20 cellular contexts compared by ENCODE assay signal in the genomic region with DNA sequence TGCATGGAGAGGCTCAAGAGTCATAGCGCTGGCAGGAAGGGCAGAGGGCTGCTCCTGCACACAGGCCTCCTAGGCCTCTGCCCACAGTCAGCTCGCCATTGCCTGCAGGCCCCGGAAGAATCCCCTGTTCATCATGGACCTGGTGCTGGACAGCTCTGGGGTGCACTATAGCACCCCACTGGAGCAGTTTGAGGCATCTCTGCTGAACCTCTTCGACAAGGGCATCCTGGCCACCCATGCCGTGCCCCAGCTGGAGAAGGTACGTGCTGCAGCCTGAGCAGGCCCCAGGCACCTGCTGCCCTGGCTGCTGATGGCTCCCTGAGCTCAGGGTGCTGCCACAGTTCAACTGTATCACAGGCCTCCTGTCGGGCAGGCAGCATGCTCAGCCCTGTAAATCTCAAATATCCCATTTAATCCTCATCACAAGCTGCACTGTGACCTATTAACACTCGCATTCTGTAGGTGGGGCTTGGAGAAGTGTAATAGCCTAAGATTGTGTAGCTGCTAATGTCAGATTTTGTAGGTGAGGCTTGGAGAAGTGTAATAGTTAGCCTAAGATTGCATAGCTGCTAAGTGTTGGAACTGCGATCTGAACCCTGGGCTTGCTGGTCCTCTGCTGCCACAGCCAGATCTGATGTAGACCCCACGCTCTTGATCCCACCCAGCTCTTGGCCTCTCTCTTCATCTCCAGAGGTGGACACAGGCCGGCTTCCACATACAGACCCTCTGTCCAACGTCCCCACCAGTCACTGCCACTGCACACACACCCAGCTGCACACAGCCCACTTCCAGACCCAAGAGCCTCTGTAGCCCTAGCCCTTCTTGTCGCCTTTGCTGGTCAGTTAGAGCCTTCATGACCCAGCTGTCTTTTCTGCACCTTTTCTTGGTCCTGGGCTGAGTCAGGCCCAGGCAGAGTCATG. TPM values are rescaled to one million over a fixed set of nuclear protein-coding genes. Genes with fewer than 3 reads are reported as not detected.
DNase-seq lines count a peak whose midpoint lies in the region; ATAC-seq and TF ChIP-seq lines count a peak whose summit lies in the region.
"Had no signal": no experiment of that assay in that cellular context is flagged by ENCODE, and none has a peak within 500 bp of the region (broad histone marks: within the 10 kb centered on the region; RNA-seq: fewer than 3 reads in every experiment).

No MANE protein-coding gene starts in this region.

- TF ChIP-seq CTCF in activated CD8-positive, alpha-beta T cell treated with anti-CD3 and anti-CD28 coated beads for 36 hours (IDR thresholded peaks at IDR 0.05) = no peak
- no peak for TF ChIP-seq CTCF in WERI-Rb-1 (IDR thresholded peaks at IDR 0.05; ENCODE audit: low read depth, low read length)
- TF ChIP-seq CTCF in coronary artery (IDR thresholded peaks at IDR 0.05) = no peak
- TF ChIP-seq CTCF in stomach (IDR thresholded peaks at IDR 0.05) = no peak

- no peaks in the 10 kb centered on the region for H3K36me3 ChIP-seq in WERI-Rb-1
- peaks cover 10 to 87% (median 82%) of the 10 kb centered on the region in 4 donors for H3K36me3 ChIP-seq in stomach

- no peaks in the 10 kb centered on the region for H3K9me3 ChIP-seq in WERI-Rb-1 (ENCODE audit: severe bottlenecking)
- H3K9me3 ChIP-seq in stomach = no peaks in the 10 kb centered on the region
- H3K9me3 ChIP-seq: Peyer's patch had no signal

- no peak overlapping the region for H3K4me3 Mint-ChIP-seq in activated CD8-positive, alpha-beta T cell treated with anti-CD3 and anti-CD28 coated beads, Interleukin-2, amount 10 ng/mL, durations not matched to agents 7 days and 5 days
- H3K4me3 Mint-ChIP-seq in activated CD8-positive, alpha-beta T cell treated with anti-CD3 and anti-CD28 coated beads for 36 hours = no peak overlapping the region
- H3K4me3 Mint-ChIP-seq: CD8-positive, alpha-beta memory T cell; HFFc6 had no signal

- no peaks in the 10 kb centered on the region for H3K9me3 Mint-ChIP-seq in activated CD8-positive, alpha-beta T cell treated with anti-CD3 and anti-CD28 coated beads, Interleukin-2, amount 10 ng/mL, durations not matched to agents 7 days and 5 days (ENCODE audit: insufficient read depth)
- H3K9me3 Mint-ChIP-seq in activated CD8-positive, alpha-beta T cell treated with anti-CD3 and anti-CD28 coated beads for 36 hours = no peaks in the 10 kb centered on the region
- H3K9me3 Mint-ChIP-seq: CD8-positive, alpha-beta memory T cell; HFFc6 had no signal

- DNase-seq in activated CD8-positive, alpha-beta T cell treated with anti-CD3 and anti-CD28 coated beads, Interleukin-2, amount 10 ng/mL, durations not matched to agents 7 days and 5 days = no peak
- DNase-seq in activated CD8-positive, alpha-beta T cell treated with anti-CD3 and anti-CD28 coated beads for 36 hours = no peak
- peak; percentile 68 for DNase-seq in WERI-Rb-1
- no peak for DNase-seq in coronary artery (ENCODE audit: low spot score)
- DNase-seq in posterior vena cava (ENCODE audit: low spot score) = peak; percentile 41
- no peak for DNase-seq in activated effector memory CD4-positive, alpha-beta T cell treated with Interleukin-2 at 50 U/mL for 16 hours
- DNase-seq in stomach = no peak
- DNase-seq in stimulated activated naive CD4-positive, alpha-beta T cell (lab: John Stamatoyannopoulos, UW) = no peak
- DNase-seq: DND-41, GOT3, HFFc6, KG1, NCI-H1436, NCI-H2029, NCI-H2171, NCI-H446 treated with DMSO at 0.1 percent for 48 hours, NCI-H774, Peyer's patch had no signal

- H3K27ac ChIP-seq in WERI-Rb-1 (peak overlapping the region; percentile 47), coronary artery (peak overlapping the region; percentile 14 to 88), stomach (no peak overlapping the region)
- H3K27ac ChIP-seq: 22Rv1, Peyer's patch had no signal

- H3K27me3 ChIP-seq in WERI-Rb-1 (ENCODE audit: insufficient read depth, low read depth, severe bottlenecking) (no peaks in the 10 kb centered on the region), stomach (no peaks in the 10 kb centered on the region)
- H3K27me3 ChIP-seq: Peyer's patch had no signal

- H3K4me1 ChIP-seq in stomach = peaks cover 0 to 11% (median 6%) of the 10 kb centered on the region in 4 donors
- H3K4me1 ChIP-seq: Peyer's patch had no signal

- 86 to 91% (median 89%) methylated on average over 11 to 13 of the region's 13 CpGs for WGBS in stomach, 5 donors

- no peak for ATAC-seq in activated CD8-positive, alpha-beta T cell treated with anti-CD3 and anti-CD28 coated beads, Interleukin-2, amount 10 ng/mL, durations not matched to agents 7 days and 5 days
- ATAC-seq in activated CD8-positive, alpha-beta T cell treated with anti-CD3 and anti-CD28 coated beads for 36 hours = no peak

- TF ChIP-seq EP300 in stomach (IDR thresholded peaks at IDR 0.05) = no peak

- no peaks in the 10 kb centered on the region for H3K4me1 Mint-ChIP-seq in activated CD8-positive, alpha-beta T cell treated with anti-CD3 and anti-CD28 coated beads, Interleukin-2, amount 10 ng/mL, durations not matched to agents 7 days and 5 days (ENCODE audit: low read depth)
- no peaks in the 10 kb centered on the region for H3K4me1 Mint-ChIP-seq in activated CD8-positive, alpha-beta T cell treated with anti-CD3 and anti-CD28 coated beads for 36 hours (ENCODE audit: low read depth)
- H3K4me1 Mint-ChIP-seq: CD8-positive, alpha-beta memory T cell had no signal

- intact Hi-C loops in activated CD8-positive, alpha-beta T cell treated with anti-CD3 and anti-CD28 coated beads for 36 hours (cut with micrococcal nuclease) = no loop called here
- intact Hi-C loops in posterior vena cava (cut with DNase I) (loop anchor here in 1 of 2 donors (5.0 kb wide), 1 partner anchor 126 kb away; no protein-coding TSS in a partner anchor), stomach (cut with DNase I; ENCODE audit: low total_unique reads) (no loop called here)

- H3K4me3 ChIP-seq in WERI-Rb-1 (ENCODE audit: low read depth, low read length) (no peak overlapping the region), coronary artery (no peak overlapping the region), stomach (no peak overlapping the region)
- H3K4me3 ChIP-seq: Peyer's patch had no signal

- TF ChIP-seq POLR2A in stomach (IDR thresholded peaks at IDR 0.05) = no peak

- H3K27ac Mint-ChIP-seq in activated CD8-positive, alpha-beta T cell treated with anti-CD3 and anti-CD28 coated beads, Interleukin-2, amount 10 ng/mL, durations not matched to agents 7 days and 5 days = peak overlapping the region; percentile 16
- H3K27ac Mint-ChIP-seq in activated CD8-positive, alpha-beta T cell treated with anti-CD3 and anti-CD28 coated beads for 36 hours = no peak overlapping the region
- H3K27ac Mint-ChIP-seq: HFFc6 had no signal

- H3K36me3 Mint-ChIP-seq in activated CD8-positive, alpha-beta T cell treated with anti-CD3 and anti-CD28 coated beads, Interleukin-2, amount 10 ng/mL, durations not matched to agents 7 days and 5 days (ENCODE audit: low read depth) = no peaks in the 10 kb centered on the region
- H3K36me3 Mint-ChIP-seq in activated CD8-positive, alpha-beta T cell treated with anti-CD3 and anti-CD28 coated beads for 36 hours (ENCODE audit: low read depth) = no peaks in the 10 kb centered on the region

- no peaks in the 10 kb centered on the region for H3K27me3 Mint-ChIP-seq in activated CD8-positive, alpha-beta T cell treated with anti-CD3 and anti-CD28 coated beads, Interleukin-2, amount 10 ng/mL, durations not matched to agents 7 days and 5 days (ENCODE audit: low read depth)
- H3K27me3 Mint-ChIP-seq in activated CD8-positive, alpha-beta T cell treated with anti-CD3 and anti-CD28 coated beads for 36 hours = no peaks in the 10 kb centered on the region

- CTCF ChIA-PET in activated CD8-positive, alpha-beta T cell treated with anti-CD3 and anti-CD28 coated beads, Interleukin-2, amount 10 ng/mL, durations not matched to agents 7 days and 5 days (lab: Charles Lee) = interaction anchor here (0.7 to 1.8 kb wide), 5 partner anchors 8 to 128 kb away, joined by 3 to 7 read pairs (median 3); no protein-coding TSS in a partner anchor
- CTCF ChIA-PET in activated CD8-positive, alpha-beta T cell treated with anti-CD3 and anti-CD28 coated beads for 36 hours (lab: Charles Lee) = interaction anchor here (2.1 to 4.8 kb wide), 2 partner anchors 9 to 128 kb away, joined by 7 to 28 read pairs; no protein-coding TSS in a partner anchor

- POLR2A ChIA-PET in activated CD8-positive, alpha-beta T cell treated with anti-CD3 and anti-CD28 coated beads, Interleukin-2, amount 10 ng/mL, durations not matched to agents 7 days and 5 days (lab: Charles Lee) = interaction anchor here (0.9 to 1.3 kb wide), 2 partner anchors 9 to 24 kb away, joined by 3 to 5 read pairs; no protein-coding TSS in a partner anchor
- POLR2A ChIA-PET in activated CD8-positive, alpha-beta T cell treated with anti-CD3 and anti-CD28 coated beads for 36 hours (lab: Charles Lee) = interaction anchor here (0.9 kb wide), 1 partner anchor 352 kb away, joined by 3 read pairs; the partner anchor contains the start of gene RPL29

RNA-seq across cellular contexts. Expression of gene DNAH1, which starts 31.9 kb away (rescaled TPM):
- 10 to 100 TPM; 18.1 to 20.2 TPM for total RNA-seq in activated CD8-positive, alpha-beta T cell treated with anti-CD3 and anti-CD28 coated beads, Interleukin-2, amount 10 ng/mL, durations not matched to agents 7 days and 5 days
- total RNA-seq in activated CD8-positive, alpha-beta T cell treated with anti-CD3 and anti-CD28 coated beads for 36 hours = 10 to 100 TPM in 1 of 2 experiments, 1 to 10 TPM in 1; 9.2 to 10.2 TPM
- total RNA-seq in posterior vena cava (1 to 10 TPM; 7.2 to 9.4 TPM), stomach (10 to 100 TPM in 4 of 5 donors, 1 to 10 TPM in 1; 6.1 to 57.6 (median 22.2) TPM)
- polyA plus RNA-seq in stomach = 1 to 10 TPM; 1.9 to 3.4 (median 3.0) TPM

Comparison
In these comparisons a context has a peak if more than half of its experiments do, and no peak if none do; other contexts are left out.
1. DNase-seq: peak in WERI-Rb-1 (single experiment) and posterior vena cava (single experiment); none in activated CD8-positive, alpha-beta T cell treated with anti-CD3 and anti-CD28 coated beads, Interleukin-2, amount 10 ng/mL, durations not matched to agents 7 days and 5 days (single experiment), activated CD8-positive, alpha-beta T cell treated with anti-CD3 and anti-CD28 coated beads for 36 hours (single experiment), coronary artery (single experiment), activated effector memory CD4-positive, alpha-beta T cell treated with Interleukin-2 at 50 U/mL for 16 hours (single experiment), stomach (single experiment) and stimulated activated naive CD4-positive, alpha-beta T cell (0 of 6).
2. H3K27ac ChIP-seq: peak in WERI-Rb-1 (single experiment) and coronary artery (2 of 2); none in stomach (0 of 5).